22 cellular contexts compared by ENCODE assay signal in genomic region chr13:30354481-30355404, GRCh38. TPM values are rescaled to one million over a fixed set of nuclear protein-coding genes. Genes with fewer than 3 reads are reported as not detected.
A peak's percentile ranks its signal among the peaks of the same experiment; 100 is the strongest.
DNase-seq lines count a peak whose midpoint lies in the region; ATAC-seq and TF ChIP-seq lines count a peak whose summit lies in the region.
"Had no signal": no experiment of that assay in that cellular context is flagged by ENCODE, and none has a peak within 500 bp of the region (broad histone marks: within the 10 kb centered on the region; RNA-seq: fewer than 3 reads in every experiment).

No MANE protein-coding gene starts in this region.

- H3K4me1 ChIP-seq in OCI-LY7 (ENCODE audit: insufficient read depth, low read length, poor library complexity, severe bottlenecking) (peaks cover 50% of the 10 kb centered on the region), mesenchymal stem cell (ENCODE audit: control insufficient read depth, insufficient read depth, low read depth, low read length) (peaks cover 12% of the 10 kb centered on the region), mucosa of descending colon (ENCODE audit: low read depth) (no peaks in the 10 kb centered on the region)
- H3K4me1 ChIP-seq: body of pancreas, colonic mucosa, left ventricle myocardium inferior, transverse colon had no signal

- H3K9me3 ChIP-seq in OCI-LY7 (ENCODE audit: low read length) (peaks cover 12% of the 10 kb centered on the region; the same call in 1 of the 2 replicates), mesenchymal stem cell (ENCODE audit: control insufficient read depth, low read length) (peaks cover 9% of the 10 kb centered on the region), mucosa of descending colon (peaks cover 6% of the 10 kb centered on the region)
- H3K9me3 ChIP-seq: body of pancreas, colonic mucosa, transverse colon had no signal

- no peak overlapping the region for H2BK15ac ChIP-seq in mesenchymal stem cell (ENCODE audit: low read depth, poor library complexity, severe bottlenecking)

- no peaks in the 10 kb centered on the region for H3K27me3 Mint-ChIP-seq in activated naive CD4-positive, alpha-beta T cell treated with anti-CD3 and anti-CD28 coated beads, Interleukin-2, amount 50 U/mL, for 24 hours
- H3K27me3 Mint-ChIP-seq: CD4-positive, alpha-beta memory T cell; IgD-negative memory B cell; progenitor cell of endocrine pancreas had no signal

- CTCF ChIA-PET in OCI-LY7 (lab: Charles Lee; ENCODE audit: unreplicated experiment), result interaction anchor here (0.8 to 1.3 kb wide), 3 partner anchors 11 to 209 kb away, joined by 3 to 9 read pairs (median 3); no protein-coding TSS in a partner anchor

- intact Hi-C loops in OCI-LY7 (cut with micrococcal nuclease; ENCODE audit: unreplicated experiment) (loop anchor here (1.0 to 10.0 kb wide), 6 partner anchors 17 to 450 kb away; partner anchors contain the start of gene UBE2L5), mucosa of descending colon (cut with DNase I, micrococcal nuclease) (no loop called here)

- POLR2A ChIA-PET in OCI-LY7 (lab: Charles Lee), result interaction anchor here (0.6 to 4.4 kb wide), 13 partner anchors 9 to 263 kb away, joined by 3 to 29 read pairs (median 4); partner anchors contain the start of gene USPL1

- peak overlapping the region; percentile 20 for H3K4me3 Mint-ChIP-seq in activated naive CD4-positive, alpha-beta T cell treated with anti-CD3 and anti-CD28 coated beads, Interleukin-2, amount 50 U/mL, for 24 hours
- H3K4me3 Mint-ChIP-seq: CD4-positive, alpha-beta memory T cell; stimulated activated effector memory CD8-positive, alpha-beta T cell treated with anti-CD3 and anti-CD28 coated beads, Interleukin-12 subunit alpha, Interleukin-12 subunit beta, amount 100 ng/mL, for 72 hours had no signal

- no peak overlapping the region for H3K23ac ChIP-seq in mesenchymal stem cell (ENCODE audit: low read length in 2 of 2)

- no peak overlapping the region for H3K9ac ChIP-seq in mesenchymal stem cell (ENCODE audit: low read length)

- H3K36me3 ChIP-seq in OCI-LY7 (ENCODE audit: insufficient read depth, low read length), result peaks cover 86% of the 10 kb centered on the region
- H3K36me3 ChIP-seq in mesenchymal stem cell (ENCODE audit: control insufficient read depth in 1 of 2, insufficient read depth in 2 of 2, low read depth in 1 of 2, low read length in 2 of 2), result no peaks in the 10 kb centered on the region
- H3K36me3 ChIP-seq in mucosa of descending colon (ENCODE audit: low read depth), result no peaks in the 10 kb centered on the region
- H3K36me3 ChIP-seq: colonic mucosa, left ventricle myocardium inferior, transverse colon had no signal

- H3K27ac ChIP-seq in OCI-LY7 (ENCODE audit: low read depth, low read length, poor library complexity, severe bottlenecking) (peak overlapping the region; percentile 83), mesenchymal stem cell (ENCODE audit: low read length, poor library complexity, severe bottlenecking) (peak overlapping the region; percentile 63)
- H3K27ac ChIP-seq: body of pancreas, colonic mucosa, left ventricle myocardium inferior, transverse colon had no signal

- H3K4me2 ChIP-seq in OCI-LY7 (ENCODE audit: low read length), result peak overlapping the region; percentile 61
- no peak overlapping the region for H3K4me2 ChIP-seq in mesenchymal stem cell (ENCODE audit: low read length, poor library complexity, severe bottlenecking)

- no peak overlapping the region for H3K14ac ChIP-seq in mesenchymal stem cell (ENCODE audit: low read length in 2 of 2)

- no peaks in the 10 kb centered on the region for H3K9me2 ChIP-seq in OCI-LY7 (ENCODE audit: insufficient read depth, low read length)

- no peak overlapping the region for H2BK12ac ChIP-seq in mesenchymal stem cell (ENCODE audit: low read length in 2 of 2)

- no peak overlapping the region for H2BK120ac ChIP-seq in mesenchymal stem cell (ENCODE audit: low read depth, low read length)

- DNase-seq in activated naive CD4-positive, alpha-beta T cell (lab: John Stamatoyannopoulos, UW), result no peak
- DNase-seq in OCI-LY7 (ENCODE audit: low spot score), result peak; percentile 86
- DNase-seq in mesenchymal stem cell, result no peak
- DNase-seq in mucosa of descending colon, result no peak
- DNase-seq in RPMI8226, result no peak
- DNase-seq: CD4-positive, alpha-beta memory T cell; colonic mucosa; DMS79; foreskin fibroblast; left ventricle myocardium inferior; MV-4-11; NCI-H1930; stimulated activated CD4-positive, alpha-beta T cell treated with anti-CD3 and anti-CD28 coated beads, Interleukin-12 subunit alpha, Interleukin-12 subunit beta, amount 100 ng/mL, for 4 hours; transverse colon had no signal

- H3K79me1 ChIP-seq in mesenchymal stem cell (replicated peaks; ENCODE audit: low read length, poor library complexity, severe bottlenecking), result no peaks in the 10 kb centered on the region

- H4K91ac ChIP-seq in mesenchymal stem cell (ENCODE audit: low read length), result no peak overlapping the region

- no TSS peak for BruUV-seq in OCI-LY7 (replicated peaks; lab: Mats Ljungman, UMichigan)

- H2AK5ac ChIP-seq in mesenchymal stem cell (ENCODE audit: low read length, severe bottlenecking), result peak overlapping the region; percentile 49

- no peak overlapping the region for H3K18ac ChIP-seq in mesenchymal stem cell (ENCODE audit: low read depth in 1 of 2, low read length in 2 of 2)

- peaks cover 9% of the 10 kb centered on the region for H3K36me3 Mint-ChIP-seq in activated naive CD4-positive, alpha-beta T cell treated with anti-CD3 and anti-CD28 coated beads, Interleukin-2, amount 50 U/mL, for 24 hours

- ATAC-seq in mucosa of descending colon (no peak), GM18873 (IDR thresholded peaks at IDR 0.05; ENCODE audit: low FRiP score, unreplicated experiment) (no peak), HG03159 (IDR thresholded peaks at IDR 0.05; ENCODE audit: unreplicated experiment) (no peak)
- ATAC-seq: activated CD4-positive, CD25-positive, alpha-beta regulatory T cell treated with anti-CD3 and anti-CD28 coated beads, Interleukin-2, amount 50 U/mL, for 24 hours had no signal

- H3K4me3 ChIP-seq in OCI-LY7 (ENCODE audit: low read depth, low read length, poor library complexity, severe bottlenecking), result peak overlapping the region; percentile 42
- H3K4me3 ChIP-seq in mesenchymal stem cell (ENCODE audit: insufficient read depth in 1 of 2, low read depth in 1 of 2, low read length in 2 of 2), result no peak overlapping the region
- H3K4me3 ChIP-seq in mucosa of descending colon, result no peak overlapping the region
- H3K4me3 ChIP-seq: body of pancreas, colonic mucosa, left ventricle myocardium inferior, transverse colon had no signal

- 81% methylated on average over 17 of the region's 17 CpGs for WGBS in mesenchymal stem cell

- no peak overlapping the region for H3K4ac ChIP-seq in mesenchymal stem cell (ENCODE audit: low read depth in 1 of 2, low read length in 2 of 2)

- no peaks in the 10 kb centered on the region for H4K20me1 ChIP-seq in OCI-LY7 (ENCODE audit: insufficient read depth, low read length)

- H3K79me2 ChIP-seq in OCI-LY7 (ENCODE audit: insufficient read depth, low read depth, low read length), result no peaks in the 10 kb centered on the region

- peak overlapping the region; percentile 69 for H2BK5ac ChIP-seq in mesenchymal stem cell (ENCODE audit: low read depth, low read length, poor library complexity, severe bottlenecking)

- H3K9me3 Mint-ChIP-seq in activated naive CD4-positive, alpha-beta T cell treated with anti-CD3 and anti-CD28 coated beads, Interleukin-2, amount 50 U/mL, for 24 hours, result peaks cover 8% of the 10 kb centered on the region

- H2AFZ ChIP-seq in OCI-LY7 (ENCODE audit: low read length) (peak overlapping the region; percentile 0; the same call in 1 of the 2 replicates), mesenchymal stem cell (ENCODE audit: low read depth, low read length) (peak overlapping the region; percentile 5)

- H4K8ac ChIP-seq in mesenchymal stem cell (ENCODE audit: low read length), result no peak overlapping the region

- no peak overlapping the region for H3K27ac Mint-ChIP-seq in activated naive CD4-positive, alpha-beta T cell treated with anti-CD3 and anti-CD28 coated beads, Interleukin-2, amount 50 U/mL, for 24 hours
- H3K27ac Mint-ChIP-seq: progenitor cell of endocrine pancreas; stimulated activated effector memory CD8-positive, alpha-beta T cell treated with anti-CD3 and anti-CD28 coated beads, Interleukin-12 subunit alpha, Interleukin-12 subunit beta, amount 100 ng/mL, for 72 hours had no signal

- H3K4me1 Mint-ChIP-seq in activated naive CD4-positive, alpha-beta T cell treated with anti-CD3 and anti-CD28 coated beads, Interleukin-2, amount 50 U/mL, for 24 hours, result peaks cover 21% of the 10 kb centered on the region

- no peaks in the 10 kb centered on the region for H3K27me3 ChIP-seq in mesenchymal stem cell (ENCODE audit: control insufficient read depth in 1 of 2, insufficient read depth in 1 of 2, low read length in 2 of 2)
- H3K27me3 ChIP-seq: body of pancreas, colonic mucosa, transverse colon had no signal

- TF ChIP-seq CTCF in OCI-LY7 (conservative IDR thresholded peaks at IDR 0.05; ENCODE audit: low read length), result no peak
- no peak for TF ChIP-seq CTCF in mucosa of descending colon (IDR thresholded peaks at IDR 0.05)

RNA-seq across cellular contexts. Expression of gene KATNAL1, which starts 47.4 kb away (rescaled TPM):
- total RNA-seq in OCI-LY7 (2014; rRNA removed; shearing (Covaris generic)), result 13.9 and 25.5 TPM in 2 replicates
- total RNA-seq in OCI-LY7 (2022), result 33.2 and 34.5 TPM in 2 replicates
- polyA plus RNA-seq in mesenchymal stem cell (2013, experiment 1 of 2), result 9.6 TPM
- 11.5 TPM for polyA plus RNA-seq in mesenchymal stem cell (2013, experiment 2 of 2)
- total RNA-seq in mucosa of descending colon, result 10 to 100 TPM in 1 of 3 donors, 1 to 10 TPM in 2; 3.4 to 45.5 (median 5.8) TPM
